1 cellular context compared by ENCODE assay signal in the genomic region with DNA sequence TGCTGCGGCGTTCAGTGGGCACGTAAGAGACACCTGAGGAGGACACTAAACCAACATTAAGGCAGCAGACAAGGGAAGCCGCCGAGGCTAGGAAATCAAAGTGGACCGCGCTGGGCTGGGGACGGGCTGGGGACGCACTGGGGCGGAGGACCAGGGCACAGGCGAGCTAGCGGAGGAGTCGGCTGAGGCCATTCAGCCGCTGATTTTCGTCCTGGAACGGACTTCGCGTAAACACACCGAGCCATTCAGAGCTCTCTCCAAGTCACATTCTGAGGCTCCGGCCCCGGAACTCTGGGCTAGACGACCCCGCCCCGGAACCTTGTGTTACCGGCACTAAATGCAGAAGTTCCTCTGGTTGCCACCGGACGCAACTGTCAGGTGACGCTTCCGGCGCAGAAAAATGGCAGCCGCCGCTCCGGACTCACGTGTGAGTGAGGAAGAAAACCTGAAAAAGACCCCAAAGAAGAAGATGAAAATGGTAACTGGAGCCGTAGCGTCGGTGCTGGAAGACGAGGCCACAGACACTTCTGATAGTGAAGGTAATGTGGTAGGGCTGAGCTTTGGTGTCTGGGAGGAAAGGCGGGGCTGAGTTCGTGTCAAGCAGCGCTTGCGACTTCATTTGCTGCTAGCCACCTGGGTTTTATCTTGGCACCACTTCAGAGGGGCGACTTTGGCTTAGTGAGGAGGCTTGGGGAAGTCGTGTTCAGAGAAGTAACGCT.
TF ChIP-seq lines count a peak whose summit lies in the region.

A gene with protein sequence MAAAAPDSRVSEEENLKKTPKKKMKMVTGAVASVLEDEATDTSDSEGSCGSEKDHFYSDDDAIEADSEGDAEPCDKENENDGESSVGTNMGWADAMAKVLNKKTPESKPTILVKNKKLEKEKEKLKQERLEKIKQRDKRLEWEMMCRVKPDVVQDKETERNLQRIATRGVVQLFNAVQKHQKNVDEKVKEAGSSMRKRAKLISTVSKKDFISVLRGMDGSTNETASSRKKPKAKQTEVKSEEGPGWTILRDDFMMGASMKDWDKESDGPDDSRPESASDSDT (plus strand): TSS at position 377 of the 719 bp plus-strand sequence. CDS start 24 bp downstream, at position 401.

TF ChIP-seq in HepG2, 621 proteins besides CTCF, POLR2A, EP300 and RAD21 (continued from another document and continues in another):
- TF ChIP-seq, protein P1, sequence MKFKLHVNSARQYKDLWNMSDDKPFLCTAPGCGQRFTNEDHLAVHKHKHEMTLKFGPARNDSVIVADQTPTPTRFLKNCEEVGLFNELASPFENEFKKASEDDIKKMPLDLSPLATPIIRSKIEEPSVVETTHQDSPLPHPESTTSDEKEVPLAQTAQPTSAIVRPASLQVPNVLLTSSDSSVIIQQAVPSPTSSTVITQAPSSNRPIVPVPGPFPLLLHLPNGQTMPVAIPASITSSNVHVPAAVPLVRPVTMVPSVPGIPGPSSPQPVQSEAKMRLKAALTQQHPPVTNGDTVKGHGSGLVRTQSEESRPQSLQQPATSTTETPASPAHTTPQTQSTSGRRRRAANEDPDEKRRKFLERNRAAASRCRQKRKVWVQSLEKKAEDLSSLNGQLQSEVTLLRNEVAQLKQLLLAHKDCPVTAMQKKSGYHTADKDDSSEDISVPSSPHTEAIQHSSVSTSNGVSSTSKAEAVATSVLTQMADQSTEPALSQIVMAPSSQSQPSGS (CRISPR knock-in tag; IDR thresholded peaks at IDR 0.05) = peak; percentile 86
- TF ChIP-seq, protein P2, sequence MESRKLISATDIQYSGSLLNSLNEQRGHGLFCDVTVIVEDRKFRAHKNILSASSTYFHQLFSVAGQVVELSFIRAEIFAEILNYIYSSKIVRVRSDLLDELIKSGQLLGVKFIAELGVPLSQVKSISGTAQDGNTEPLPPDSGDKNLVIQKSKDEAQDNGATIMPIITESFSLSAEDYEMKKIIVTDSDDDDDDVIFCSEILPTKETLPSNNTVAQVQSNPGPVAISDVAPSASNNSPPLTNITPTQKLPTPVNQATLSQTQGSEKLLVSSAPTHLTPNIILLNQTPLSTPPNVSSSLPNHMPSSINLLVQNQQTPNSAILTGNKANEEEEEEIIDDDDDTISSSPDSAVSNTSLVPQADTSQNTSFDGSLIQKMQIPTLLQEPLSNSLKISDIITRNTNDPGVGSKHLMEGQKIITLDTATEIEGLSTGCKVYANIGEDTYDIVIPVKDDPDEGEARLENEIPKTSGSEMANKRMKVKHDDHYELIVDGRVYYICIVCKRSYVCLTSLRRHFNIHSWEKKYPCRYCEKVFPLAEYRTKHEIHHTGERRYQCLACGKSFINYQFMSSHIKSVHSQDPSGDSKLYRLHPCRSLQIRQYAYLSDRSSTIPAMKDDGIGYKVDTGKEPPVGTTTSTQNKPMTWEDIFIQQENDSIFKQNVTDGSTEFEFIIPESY (CRISPR knock-in tag; IDR thresholded peaks at IDR 0.05) = 0 out of 2 replicates have a peak, but pooled peaks have one; percentile 49
- peak; percentile 60 for TF ChIP-seq NCOA2 (CRISPR knock-in tag; IDR thresholded peaks at IDR 0.05)
- TF ChIP-seq HOXA3 (CRISPR knock-in tag; IDR thresholded peaks at IDR 0.05) = peak; percentile 95
- TF ChIP-seq ZIK1 (CRISPR knock-in tag; IDR thresholded peaks at IDR 0.05; ENCODE audit: borderline replicate concordance, low read depth) = peak; percentile 96
- no peak for TF ChIP-seq ZMYM2 (CRISPR knock-in tag; IDR thresholded peaks at IDR 0.05)
- TF ChIP-seq ARID2 (CRISPR knock-in tag; IDR thresholded peaks at IDR 0.05; ENCODE audit: borderline replicate concordance) = peak; percentile 31; the same call in 1 of the 2 replicates
- TF ChIP-seq, protein P3, sequence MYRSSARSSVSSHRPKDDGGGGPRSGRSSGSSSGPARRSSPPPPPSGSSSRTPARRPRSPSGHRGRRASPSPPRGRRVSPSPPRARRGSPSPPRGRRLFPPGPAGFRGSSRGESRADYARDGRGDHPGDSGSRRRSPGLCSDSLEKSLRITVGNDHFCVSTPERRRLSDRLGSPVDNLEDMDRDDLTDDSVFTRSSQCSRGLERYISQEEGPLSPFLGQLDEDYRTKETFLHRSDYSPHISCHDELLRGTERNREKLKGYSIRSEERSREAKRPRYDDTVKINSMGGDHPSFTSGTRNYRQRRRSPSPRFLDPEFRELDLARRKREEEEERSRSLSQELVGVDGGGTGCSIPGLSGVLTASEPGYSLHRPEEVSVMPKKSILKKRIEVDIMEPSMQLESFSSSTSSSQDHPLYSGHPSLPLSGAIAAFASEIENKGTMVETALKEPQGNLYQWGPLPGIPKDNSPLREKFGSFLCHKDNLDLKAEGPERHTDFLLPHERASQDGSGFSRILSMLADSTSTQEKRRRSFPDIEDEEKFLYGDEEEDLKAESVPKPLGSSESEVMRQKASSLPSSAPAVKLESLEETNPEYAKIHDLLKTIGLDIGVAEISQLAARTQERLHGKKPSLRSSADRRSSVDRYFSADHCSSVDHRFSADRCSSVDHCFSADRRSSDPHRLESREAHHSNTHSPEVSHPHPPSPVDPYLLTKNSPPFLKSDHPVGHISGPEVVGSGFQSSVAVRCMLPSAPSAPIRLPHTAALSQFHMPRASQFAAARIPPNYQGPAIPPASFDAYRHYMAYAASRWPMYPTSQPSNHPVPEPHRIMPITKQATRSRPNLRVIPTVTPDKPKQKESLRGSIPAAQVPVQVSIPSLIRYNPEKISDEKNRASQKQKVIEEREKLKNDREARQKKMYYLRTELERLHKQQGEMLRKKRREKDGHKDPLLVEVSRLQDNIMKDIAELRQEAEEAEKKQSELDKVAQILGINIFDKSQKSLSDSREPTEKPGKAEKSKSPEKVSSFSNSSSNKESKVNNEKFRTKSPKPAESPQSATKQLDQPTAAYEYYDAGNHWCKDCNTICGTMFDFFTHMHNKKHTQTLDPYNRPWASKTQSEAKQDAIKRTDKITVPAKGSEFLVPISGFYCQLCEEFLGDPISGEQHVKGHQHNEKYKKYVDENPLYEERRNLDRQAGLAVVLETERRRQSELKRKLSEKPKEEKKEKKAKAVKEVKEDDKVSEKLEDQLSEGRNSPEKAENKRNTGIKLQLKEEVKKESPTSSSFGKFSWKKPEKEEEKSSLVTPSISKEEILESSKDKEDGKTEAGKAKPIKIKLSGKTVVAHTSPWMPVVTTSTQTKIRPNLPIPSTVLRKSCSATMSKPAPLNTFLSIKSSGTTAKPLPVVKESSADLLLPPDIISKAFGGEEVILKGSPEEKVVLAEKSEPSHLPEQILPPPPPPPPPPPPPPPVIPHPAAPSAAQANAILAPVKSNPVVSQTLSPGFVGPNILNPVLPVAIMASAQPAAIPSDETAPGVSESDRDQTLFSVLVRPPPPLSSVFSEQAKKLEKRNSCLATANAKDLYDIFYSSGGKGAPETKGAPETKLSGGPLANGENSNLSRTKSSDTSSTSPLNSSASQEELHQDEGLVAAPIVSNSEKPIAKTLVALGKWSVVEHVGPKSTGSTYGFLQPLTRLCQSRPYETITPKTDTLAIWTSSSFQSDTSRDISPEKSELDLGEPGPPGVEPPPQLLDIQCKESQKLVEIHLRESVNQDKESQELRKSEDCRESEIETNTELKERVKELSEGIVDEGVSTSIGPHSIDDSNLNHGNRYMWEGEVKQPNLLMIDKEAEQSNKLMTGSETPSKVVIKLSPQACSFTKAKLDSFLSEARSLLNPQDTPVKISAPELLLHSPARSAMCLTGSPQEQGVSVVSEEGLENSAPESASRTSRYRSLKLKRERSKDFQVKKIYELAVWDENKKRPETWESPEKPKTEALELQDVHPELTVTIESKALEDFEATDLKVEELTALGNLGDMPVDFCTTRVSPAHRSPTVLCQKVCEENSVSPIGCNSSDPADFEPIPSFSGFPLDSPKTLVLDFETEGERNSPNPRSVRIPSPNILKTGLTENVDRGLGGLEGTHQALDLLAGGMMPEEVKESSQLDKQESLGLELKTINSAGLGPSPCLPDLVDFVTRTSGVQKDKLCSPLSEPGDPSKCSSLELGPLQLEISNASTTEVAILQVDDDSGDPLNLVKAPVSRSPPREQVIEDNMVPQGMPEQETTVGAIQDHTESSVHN (CRISPR knock-in tag; IDR thresholded peaks at IDR 0.05) = peak; percentile 78; the same call in 1 of the 2 replicates
- TF ChIP-seq, protein P4, sequence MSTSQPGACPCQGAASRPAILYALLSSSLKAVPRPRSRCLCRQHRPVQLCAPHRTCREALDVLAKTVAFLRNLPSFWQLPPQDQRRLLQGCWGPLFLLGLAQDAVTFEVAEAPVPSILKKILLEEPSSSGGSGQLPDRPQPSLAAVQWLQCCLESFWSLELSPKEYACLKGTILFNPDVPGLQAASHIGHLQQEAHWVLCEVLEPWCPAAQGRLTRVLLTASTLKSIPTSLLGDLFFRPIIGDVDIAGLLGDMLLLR (CRISPR knock-in tag; IDR thresholded peaks at IDR 0.05) = peak; percentile 99; the same call in 1 of the 2 replicates
- TF ChIP-seq, protein P5, sequence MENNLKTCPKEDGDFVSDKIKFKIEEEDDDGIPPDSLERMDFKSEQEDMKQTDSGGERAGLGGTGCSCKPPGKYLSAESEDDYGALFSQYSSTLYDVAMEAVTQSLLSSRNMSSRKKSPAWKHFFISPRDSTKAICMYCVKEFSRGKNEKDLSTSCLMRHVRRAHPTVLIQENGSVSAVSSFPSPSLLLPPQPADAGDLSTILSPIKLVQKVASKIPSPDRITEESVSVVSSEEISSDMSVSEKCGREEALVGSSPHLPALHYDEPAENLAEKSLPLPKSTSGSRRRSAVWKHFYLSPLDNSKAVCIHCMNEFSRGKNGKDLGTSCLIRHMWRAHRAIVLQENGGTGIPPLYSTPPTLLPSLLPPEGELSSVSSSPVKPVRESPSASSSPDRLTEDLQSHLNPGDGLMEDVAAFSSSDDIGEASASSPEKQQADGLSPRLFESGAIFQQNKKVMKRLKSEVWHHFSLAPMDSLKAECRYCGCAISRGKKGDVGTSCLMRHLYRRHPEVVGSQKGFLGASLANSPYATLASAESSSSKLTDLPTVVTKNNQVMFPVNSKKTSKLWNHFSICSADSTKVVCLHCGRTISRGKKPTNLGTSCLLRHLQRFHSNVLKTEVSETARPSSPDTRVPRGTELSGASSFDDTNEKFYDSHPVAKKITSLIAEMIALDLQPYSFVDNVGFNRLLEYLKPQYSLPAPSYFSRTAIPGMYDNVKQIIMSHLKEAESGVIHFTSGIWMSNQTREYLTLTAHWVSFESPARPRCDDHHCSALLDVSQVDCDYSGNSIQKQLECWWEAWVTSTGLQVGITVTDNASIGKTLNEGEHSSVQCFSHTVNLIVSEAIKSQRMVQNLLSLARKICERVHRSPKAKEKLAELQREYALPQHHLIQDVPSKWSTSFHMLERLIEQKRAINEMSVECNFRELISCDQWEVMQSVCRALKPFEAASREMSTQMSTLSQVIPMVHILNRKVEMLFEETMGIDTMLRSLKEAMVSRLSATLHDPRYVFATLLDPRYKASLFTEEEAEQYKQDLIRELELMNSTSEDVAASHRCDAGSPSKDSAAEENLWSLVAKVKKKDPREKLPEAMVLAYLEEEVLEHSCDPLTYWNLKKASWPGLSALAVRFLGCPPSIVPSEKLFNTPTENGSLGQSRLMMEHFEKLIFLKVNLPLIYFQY (CRISPR knock-in tag; IDR thresholded peaks at IDR 0.05; ENCODE audit: borderline replicate concordance) = peak; percentile 67; the same call in 1 of the 2 replicates
- TF ChIP-seq, protein P6, sequence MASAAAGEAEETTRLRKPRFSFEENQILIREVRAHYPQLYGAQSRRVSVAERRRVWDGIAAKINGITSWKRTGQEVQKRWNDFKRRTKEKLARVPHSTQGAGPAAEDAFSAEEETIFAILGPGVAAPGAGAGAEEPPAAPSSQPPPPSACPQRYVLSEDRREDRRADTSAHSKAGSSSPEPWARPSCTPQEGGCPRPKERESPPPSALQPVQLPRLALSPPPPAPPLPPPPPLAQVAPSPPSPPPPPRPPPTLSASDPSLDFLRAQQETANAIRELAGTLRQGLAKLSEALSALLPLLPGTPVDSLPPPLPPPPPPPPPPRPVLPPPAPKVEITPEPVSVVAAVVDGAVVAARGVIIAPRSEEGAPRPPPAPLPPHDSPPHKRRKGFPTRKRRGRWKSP (CRISPR knock-in tag; IDR thresholded peaks at IDR 0.05) = peak; percentile 70; the same call in 1 of the 2 replicates
- TF ChIP-seq, protein P7, sequence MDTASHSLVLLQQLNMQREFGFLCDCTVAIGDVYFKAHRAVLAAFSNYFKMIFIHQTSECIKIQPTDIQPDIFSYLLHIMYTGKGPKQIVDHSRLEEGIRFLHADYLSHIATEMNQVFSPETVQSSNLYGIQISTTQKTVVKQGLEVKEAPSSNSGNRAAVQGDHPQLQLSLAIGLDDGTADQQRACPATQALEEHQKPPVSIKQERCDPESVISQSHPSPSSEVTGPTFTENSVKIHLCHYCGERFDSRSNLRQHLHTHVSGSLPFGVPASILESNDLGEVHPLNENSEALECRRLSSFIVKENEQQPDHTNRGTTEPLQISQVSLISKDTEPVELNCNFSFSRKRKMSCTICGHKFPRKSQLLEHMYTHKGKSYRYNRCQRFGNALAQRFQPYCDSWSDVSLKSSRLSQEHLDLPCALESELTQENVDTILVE (CRISPR knock-in tag; IDR thresholded peaks at IDR 0.05) = peak; percentile 89
- peak; percentile 36; the same call in 1 of the 2 replicates for TF ChIP-seq ZNF644 (CRISPR knock-in tag; IDR thresholded peaks at IDR 0.05; ENCODE audit: low read depth)
- TF ChIP-seq MEIS1 (CRISPR knock-in tag; IDR thresholded peaks at IDR 0.05; ENCODE audit: borderline replicate concordance) = peak; percentile 67; the same call in 1 of the 2 replicates
- TF ChIP-seq ZNF331 (CRISPR knock-in tag; IDR thresholded peaks at IDR 0.05) = peak; percentile 87
- peak; percentile 56; the same call in 1 of the 2 replicates for TF ChIP-seq ZNF552 (CRISPR knock-in tag; IDR thresholded peaks at IDR 0.05; ENCODE audit: borderline replicate concordance)
- TF ChIP-seq HNRNPLL (IDR thresholded peaks at IDR 0.05; ENCODE audit: low read depth, low read length, poor library complexity, severe bottlenecking) = peak; percentile 94
- TF ChIP-seq ZNF232 (CRISPR knock-in tag; IDR thresholded peaks at IDR 0.05; ENCODE audit: borderline replicate concordance) = 0 out of 2 replicates have a peak, but pooled peaks have one; percentile 19
- TF ChIP-seq, protein P8, sequence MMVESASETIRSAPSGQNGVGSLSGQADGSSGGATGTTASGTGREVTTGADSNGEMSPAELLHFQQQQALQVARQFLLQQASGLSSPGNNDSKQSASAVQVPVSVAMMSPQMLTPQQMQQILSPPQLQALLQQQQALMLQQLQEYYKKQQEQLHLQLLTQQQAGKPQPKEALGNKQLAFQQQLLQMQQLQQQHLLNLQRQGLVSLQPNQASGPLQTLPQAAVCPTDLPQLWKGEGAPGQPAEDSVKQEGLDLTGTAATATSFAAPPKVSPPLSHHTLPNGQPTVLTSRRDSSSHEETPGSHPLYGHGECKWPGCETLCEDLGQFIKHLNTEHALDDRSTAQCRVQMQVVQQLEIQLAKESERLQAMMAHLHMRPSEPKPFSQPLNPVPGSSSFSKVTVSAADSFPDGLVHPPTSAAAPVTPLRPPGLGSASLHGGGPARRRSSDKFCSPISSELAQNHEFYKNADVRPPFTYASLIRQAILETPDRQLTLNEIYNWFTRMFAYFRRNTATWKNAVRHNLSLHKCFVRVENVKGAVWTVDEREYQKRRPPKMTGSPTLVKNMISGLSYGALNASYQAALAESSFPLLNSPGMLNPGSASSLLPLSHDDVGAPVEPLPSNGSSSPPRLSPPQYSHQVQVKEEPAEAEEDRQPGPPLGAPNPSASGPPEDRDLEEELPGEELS (CRISPR knock-in tag; IDR thresholded peaks at IDR 0.05) = 0 out of 2 replicates have a peak, but pooled peaks have one; percentile 32
- TF ChIP-seq, protein P9, sequence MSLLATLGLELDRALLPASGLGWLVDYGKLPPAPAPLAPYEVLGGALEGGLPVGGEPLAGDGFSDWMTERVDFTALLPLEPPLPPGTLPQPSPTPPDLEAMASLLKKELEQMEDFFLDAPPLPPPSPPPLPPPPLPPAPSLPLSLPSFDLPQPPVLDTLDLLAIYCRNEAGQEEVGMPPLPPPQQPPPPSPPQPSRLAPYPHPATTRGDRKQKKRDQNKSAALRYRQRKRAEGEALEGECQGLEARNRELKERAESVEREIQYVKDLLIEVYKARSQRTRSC (CRISPR knock-in tag; IDR thresholded peaks at IDR 0.05; ENCODE audit: low read depth) = no peak
- no peak for TF ChIP-seq GPN1 (CRISPR knock-in tag; IDR thresholded peaks at IDR 0.05; ENCODE audit: borderline replicate concordance)
